12 cellular contexts compared by ENCODE assay signal in genomic region chr2:84694088-84694622, GRCh38.
A peak's percentile ranks its signal among the peaks of the same experiment; 100 is the strongest.
DNase-seq lines count a peak whose midpoint lies in the region; ATAC-seq and TF ChIP-seq lines count a peak whose summit lies in the region.
"Had no signal": no experiment of that assay in that cellular context is flagged by ENCODE, and none has a peak within 500 bp of the region (broad histone marks: within the 10 kb centered on the region; RNA-seq: fewer than 3 reads in every experiment).

No MANE protein-coding gene starts in this region.

- peak; percentile 91 for ATAC-seq in CD4-positive, alpha-beta T cell (ENCODE audit: poor library complexity)
- ATAC-seq in T-helper 17 cell, result peak; percentile 86
- peak; percentile 88 for ATAC-seq in naive thymus-derived CD4-positive, alpha-beta T cell
- ATAC-seq in GM18517 (IDR thresholded peaks at IDR 0.05; ENCODE audit: unreplicated experiment), result no peak

- no peaks in the 10 kb centered on the region for H3K27me3 ChIP-seq in CD4-positive, alpha-beta T cell (ENCODE audit: control insufficient read depth, insufficient read depth, low read length)
- H3K27me3 ChIP-seq in naive thymus-derived CD4-positive, alpha-beta T cell (ENCODE audit: control insufficient read depth in 2 of 2, insufficient read depth in 2 of 2, low read length in 2 of 2), result no peaks in the 10 kb centered on the region
- H3K27me3 ChIP-seq: neutrophil, thyroid gland had no signal

- peaks cover 63% of the 10 kb centered on the region for H3K4me1 Mint-ChIP-seq in CD4-positive, alpha-beta T cell (ENCODE audit: low read depth)
- H3K4me1 Mint-ChIP-seq in T-helper 17 cell, result peaks cover 8% of the 10 kb centered on the region
- H3K4me1 Mint-ChIP-seq in activated naive CD4-positive, alpha-beta T cell treated with anti-CD3 and anti-CD28 coated beads, Interleukin-2, amount 10 ng/mL, durations not matched to agents 7 days and 5 days, result peaks cover 30% of the 10 kb centered on the region
- H3K4me1 Mint-ChIP-seq in naive thymus-derived CD4-positive, alpha-beta T cell, result peaks cover 8 to 93% (median 76%) of the 10 kb centered on the region in 7 donors

- peak overlapping the region; percentile 43 for H3K4me3 ChIP-seq in naive thymus-derived CD4-positive, alpha-beta T cell (ENCODE audit: low read length)
- H3K4me3 ChIP-seq: thyroid gland had no signal

- no peak for TF ChIP-seq CTCF in CD4-positive, alpha-beta T cell (IDR thresholded peaks at IDR 0.05)

- DNase-seq in CD4-positive, alpha-beta T cell, result peak in 8 of 10 experiments; percentile 1 to 37 (median 10)
- DNase-seq in T-helper 17 cell (no peak), NCI-H2107 treated with DMSO at 0.1 percent for 48 hours (lab: John Stamatoyannopoulos, UW; ENCODE audit: unreplicated experiment) (no peak), nucleus accumbens (lab: John Stamatoyannopoulos, UW) (no peak), occipital lobe (lab: John Stamatoyannopoulos, UW) (no peak)
- peak; percentile 48 for DNase-seq in activated naive CD4-positive, alpha-beta T cell treated with anti-CD3 and anti-CD28 coated beads, Interleukin-2, amount 10 ng/mL, durations not matched to agents 7 days and 5 days
- peak in 8 of 9 donors; percentile 11 to 86 (median 79) for DNase-seq in naive thymus-derived CD4-positive, alpha-beta T cell
- DNase-seq: effector CD4-positive, alpha-beta T cell; NCI-H2029 treated with DMSO at 0.1 percent for 48 hours; thyroid gland had no signal

- H3K4me3 Mint-ChIP-seq in CD4-positive, alpha-beta T cell, result peak overlapping the region; percentile 49
- H3K4me3 Mint-ChIP-seq in T-helper 17 cell, result peak overlapping the region; percentile 70
- peak overlapping the region; percentile 11 for H3K4me3 Mint-ChIP-seq in activated naive CD4-positive, alpha-beta T cell treated with anti-CD3 and anti-CD28 coated beads, Interleukin-2, amount 10 ng/mL, durations not matched to agents 7 days and 5 days
- H3K4me3 Mint-ChIP-seq in naive thymus-derived CD4-positive, alpha-beta T cell, result peak overlapping the region; percentile 27 to 80 (median 68)

- H3K27ac Mint-ChIP-seq in CD4-positive, alpha-beta T cell, result peak overlapping the region; percentile 81
- peak overlapping the region; percentile 87 for H3K27ac Mint-ChIP-seq in T-helper 17 cell
- peak overlapping the region; percentile 87 for H3K27ac Mint-ChIP-seq in activated naive CD4-positive, alpha-beta T cell treated with anti-CD3 and anti-CD28 coated beads, Interleukin-2, amount 10 ng/mL, durations not matched to agents 7 days and 5 days
- peak overlapping the region; percentile 82 to 93 (median 87) for H3K27ac Mint-ChIP-seq in naive thymus-derived CD4-positive, alpha-beta T cell

- H3K27me3 Mint-ChIP-seq in CD4-positive, alpha-beta T cell, result no peaks in the 10 kb centered on the region
- no peaks in the 10 kb centered on the region for H3K27me3 Mint-ChIP-seq in T-helper 17 cell
- no peaks in the 10 kb centered on the region for H3K27me3 Mint-ChIP-seq in activated naive CD4-positive, alpha-beta T cell treated with anti-CD3 and anti-CD28 coated beads, Interleukin-2, amount 10 ng/mL, durations not matched to agents 7 days and 5 days
- peaks cover 0 to 3% (median 0%) of the 10 kb centered on the region in 5 donors for H3K27me3 Mint-ChIP-seq in naive thymus-derived CD4-positive, alpha-beta T cell

- H3K36me3 Mint-ChIP-seq in CD4-positive, alpha-beta T cell (ENCODE audit: low read depth), result peaks cover 13% of the 10 kb centered on the region
- H3K36me3 Mint-ChIP-seq in T-helper 17 cell (ENCODE audit: low read depth), result no peaks in the 10 kb centered on the region
- peaks cover 16% of the 10 kb centered on the region for H3K36me3 Mint-ChIP-seq in activated naive CD4-positive, alpha-beta T cell treated with anti-CD3 and anti-CD28 coated beads, Interleukin-2, amount 10 ng/mL, durations not matched to agents 7 days and 5 days
- peaks cover 5 to 22% (median 11%) of the 10 kb centered on the region in 5 donors for H3K36me3 Mint-ChIP-seq in naive thymus-derived CD4-positive, alpha-beta T cell

- H3K4me1 ChIP-seq in naive thymus-derived CD4-positive, alpha-beta T cell (ENCODE audit: control insufficient read depth in 2 of 2, insufficient read depth in 2 of 2, low read length in 2 of 2), result peaks cover 24 to 38% of the 10 kb centered on the region in 2 donors
- H3K4me1 ChIP-seq: thyroid gland had no signal

- intact Hi-C loops in CD4-positive, alpha-beta T cell (cut with DNase I, micrococcal nuclease), result loop anchor here (2.0 to 5.0 kb wide), 2 partner anchors 89 to 168 kb away; no protein-coding TSS in a partner anchor
- intact Hi-C loops in naive thymus-derived CD4-positive, alpha-beta T cell (cut with micrococcal nuclease), result loop anchor here in 1 of 2 donors (1.0 to 2.0 kb wide), 5 partner anchors 8 to 233 kb away; no protein-coding TSS in a partner anchor

- POLR2A ChIA-PET in CD4-positive, alpha-beta T cell (lab: Charles Lee), result interaction anchor here (0.7 to 1.3 kb wide), 3 partner anchors 10 to 39 kb away, joined by 3 to 12 read pairs (median 3); no protein-coding TSS in a partner anchor
- POLR2A ChIA-PET in naive thymus-derived CD4-positive, alpha-beta T cell (lab: Charles Lee), result interaction anchor here (0.7 to 1.7 kb wide), 7 partner anchors 12 to 205 kb away, joined by 3 to 7 read pairs (median 3); no protein-coding TSS in a partner anchor

- no peaks in the 10 kb centered on the region for H3K36me3 ChIP-seq in naive thymus-derived CD4-positive, alpha-beta T cell (ENCODE audit: control insufficient read depth in 2 of 3, insufficient read depth in 3 of 3, low read length in 3 of 3)
- H3K36me3 ChIP-seq: neutrophil, thyroid gland had no signal

- peaks cover 6% of the 10 kb centered on the region for H3K9me3 Mint-ChIP-seq in CD4-positive, alpha-beta T cell
- peaks cover 4% of the 10 kb centered on the region for H3K9me3 Mint-ChIP-seq in activated naive CD4-positive, alpha-beta T cell treated with anti-CD3 and anti-CD28 coated beads, Interleukin-2, amount 10 ng/mL, durations not matched to agents 7 days and 5 days
- H3K9me3 Mint-ChIP-seq in naive thymus-derived CD4-positive, alpha-beta T cell, result peaks cover 0 to 18% (median 3%) of the 10 kb centered on the region in 11 donors

- CTCF ChIA-PET in CD4-positive, alpha-beta T cell (lab: Charles Lee), result no interaction called here
- CTCF ChIA-PET in activated naive CD4-positive, alpha-beta T cell treated with anti-CD3 and anti-CD28 coated beads, Interleukin-2, amount 10 ng/mL, durations not matched to agents 7 days and 5 days (lab: Charles Lee), result no interaction called here
- CTCF ChIA-PET in naive thymus-derived CD4-positive, alpha-beta T cell (lab: Charles Lee), result no interaction called here

- peak overlapping the region; percentile 30 for H3K27ac ChIP-seq in CD4-positive, alpha-beta T cell (ENCODE audit: low read depth, low read length)
- peak overlapping the region; percentile 59 for H3K27ac ChIP-seq in naive thymus-derived CD4-positive, alpha-beta T cell (ENCODE audit: low read depth, low read length)
- H3K27ac ChIP-seq: neutrophil, thyroid gland had no signal

- no peaks in the 10 kb centered on the region for H3K9me3 ChIP-seq in CD4-positive, alpha-beta T cell (ENCODE audit: control insufficient read depth, low read length)
- no peaks in the 10 kb centered on the region for H3K9me3 ChIP-seq in T-helper 17 cell (ENCODE audit: control insufficient read depth, low read length, poor library complexity, severe bottlenecking)
- H3K9me3 ChIP-seq in naive thymus-derived CD4-positive, alpha-beta T cell (ENCODE audit: control insufficient read depth in 2 of 3, low read length in 3 of 3), result no peaks in the 10 kb centered on the region
- H3K9me3 ChIP-seq: neutrophil, thyroid gland had no signal

Comparison
In these comparisons a context has a peak if more than half of its experiments do, and no peak if none do; other contexts are left out.
1. DNase-seq: peak in CD4-positive, alpha-beta T cell (8 of 10), activated naive CD4-positive, alpha-beta T cell treated with anti-CD3 and anti-CD28 coated beads, Interleukin-2, amount 10 ng/mL, durations not matched to agents 7 days and 5 days (single experiment) and naive thymus-derived CD4-positive, alpha-beta T cell (8 of 9); none in T-helper 17 cell (0 of 3), NCI-H2107 treated with DMSO at 0.1 percent for 48 hours (single experiment), nucleus accumbens (0 of 56) and occipital lobe (single experiment).
2. H3K4me3 Mint-ChIP-seq: peak in every context shown above with its lines; median percentile 70 in T-helper 17 cell; 68 in naive thymus-derived CD4-positive, alpha-beta T cell; 49 in CD4-positive, alpha-beta T cell; 11 in activated naive CD4-positive, alpha-beta T cell treated with anti-CD3 and anti-CD28 coated beads, Interleukin-2, amount 10 ng/mL, durations not matched to agents 7 days and 5 days.
3. Peak in every context shown above with its lines, with median percentiles within 50 percentile points of each other: H3K27ac Mint-ChIP-seq.